ENCODE assay signal across 1 cellular context in genomic region chr7:92447239-92448184, GRCh38.
A peak's percentile ranks its signal among the peaks of the same experiment; 100 is the strongest.
TF ChIP-seq lines count a peak whose summit lies in the region.

Gene GATAD1 (plus strand): TSS chr7:92447482. CDS start chr7:92447730, 248 bp downstream.

TF ChIP-seq in K562, 482 proteins besides CTCF, POLR2A, EP300 and RAD21 (continued from another document and continues in another):
- TF ChIP-seq GTF3C2 (IDR thresholded peaks at IDR 0.05; ENCODE audit: borderline replicate concordance, extremely low read depth, insufficient read length) (no peak), FOXK1 (CRISPR knock-in tag; IDR thresholded peaks at IDR 0.05; ENCODE audit: borderline replicate concordance) (peak; percentile 38; the same call in 1 of the 2 replicates), JUND (IDR thresholded peaks at IDR 0.05; ENCODE audit: borderline replicate concordance, low read depth, low read length) (peak; percentile 59; the same call in 1 of the 2 replicates), JUND (tag; IDR thresholded peaks at IDR 0.05; ENCODE audit: borderline replicate concordance, low read depth, low read length) (no peak; the same call in 2 of the 3 replicates), ZNF561 (CRISPR knock-in tag; conservative IDR thresholded peaks at IDR 0.05) (no peak), MED1 (CRISPR knock-in tag; IDR thresholded peaks at IDR 0.05; ENCODE audit: borderline replicate concordance) (no peak), ID3 (CRISPR knock-in tag; IDR thresholded peaks at IDR 0.05) (no peak), ID3 (tag; IDR thresholded peaks at IDR 0.05) (0 out of 2 replicates have a peak, but pooled peaks have one; percentile 35), NFIC (IDR thresholded peaks at IDR 0.05) (peak; percentile 50), TCF7 (IDR thresholded peaks at IDR 0.05; ENCODE audit: borderline replicate concordance) (peak; percentile 46; the same call in 1 of the 2 replicates), ZBTB17 (CRISPR knock-in tag; IDR thresholded peaks at IDR 0.05) (peak; percentile 75), SRF (CRISPR knock-in tag; IDR thresholded peaks at IDR 0.05) (no peak), MIER1 (IDR thresholded peaks at IDR 0.05; ENCODE audit: low read depth) (no peak), NR1H2 (CRISPR knock-in tag; IDR thresholded peaks at IDR 0.05) (no peak), SNRNP70 (optimal IDR thresholded peaks at IDR 0.05; ENCODE audit: low read depth, low read length) (no peak), SP1 (CRISPR knock-in tag; IDR thresholded peaks at IDR 0.05) (no peak; the same call in none of the 2 replicates), HMGN3 (IDR thresholded peaks at IDR 0.05; ENCODE audit: borderline replicate concordance, extremely low read depth, insufficient read length, low read depth, low read length) (peak; percentile 76), DIDO1 (tag; IDR thresholded peaks at IDR 0.05; ENCODE audit: low read depth) (peak; percentile 21; the same call in 1 of the 2 replicates), HLTF (IDR thresholded peaks at IDR 0.05) (peak; percentile 56; the same call in 1 of the 2 replicates), RBBP5 (IDR thresholded peaks at IDR 0.05; ENCODE audit: borderline replicate concordance, insufficient read depth, low read length, poor library complexity, severe bottlenecking) (peak; percentile 92), STAT5A (IDR thresholded peaks at IDR 0.05; ENCODE audit: borderline replicate concordance, low read length) (peak; percentile 16; the same call in 1 of the 2 replicates), GATA2 (CRISPR knock-in tag; IDR thresholded peaks at IDR 0.05) (no peak), MTA3 (IDR thresholded peaks at IDR 0.05; ENCODE audit: borderline replicate concordance) (peak; percentile 75), CBFA2T3 (IDR thresholded peaks at IDR 0.05) (no peak; the same call in 1 of the 2 replicates), SPI1 (IDR thresholded peaks at IDR 0.05; ENCODE audit: borderline replicate concordance, low read depth, low read length) (peak; percentile 75; the same call in 1 of the 2 replicates), TGIF2 (CRISPR knock-in tag; IDR thresholded peaks at IDR 0.05) (0 out of 2 replicates have a peak, but pooled peaks have one; percentile 40), HOXB6 (CRISPR knock-in tag; IDR thresholded peaks at IDR 0.05; ENCODE audit: borderline replicate concordance) (no peak), E4F1 (CRISPR knock-in tag; IDR thresholded peaks at IDR 0.05; ENCODE audit: borderline replicate concordance) (peak; percentile 36; the same call in 1 of the 2 replicates), SRSF9 (IDR thresholded peaks at IDR 0.05; ENCODE audit: borderline replicate concordance, low read depth, low read length) (no peak), SNIP1 (IDR thresholded peaks at IDR 0.05; ENCODE audit: low read depth) (no peak)
- TF ChIP-seq, protein P1, sequence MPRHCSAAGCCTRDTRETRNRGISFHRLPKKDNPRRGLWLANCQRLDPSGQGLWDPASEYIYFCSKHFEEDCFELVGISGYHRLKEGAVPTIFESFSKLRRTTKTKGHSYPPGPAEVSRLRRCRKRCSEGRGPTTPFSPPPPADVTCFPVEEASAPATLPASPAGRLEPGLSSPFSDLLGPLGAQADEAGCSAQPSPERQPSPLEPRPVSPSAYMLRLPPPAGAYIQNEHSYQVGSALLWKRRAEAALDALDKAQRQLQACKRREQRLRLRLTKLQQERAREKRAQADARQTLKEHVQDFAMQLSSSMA (CRISPR knock-in tag; IDR thresholded peaks at IDR 0.05), result peak; percentile 72; the same call in 1 of the 2 replicates
- TF ChIP-seq, protein P2, sequence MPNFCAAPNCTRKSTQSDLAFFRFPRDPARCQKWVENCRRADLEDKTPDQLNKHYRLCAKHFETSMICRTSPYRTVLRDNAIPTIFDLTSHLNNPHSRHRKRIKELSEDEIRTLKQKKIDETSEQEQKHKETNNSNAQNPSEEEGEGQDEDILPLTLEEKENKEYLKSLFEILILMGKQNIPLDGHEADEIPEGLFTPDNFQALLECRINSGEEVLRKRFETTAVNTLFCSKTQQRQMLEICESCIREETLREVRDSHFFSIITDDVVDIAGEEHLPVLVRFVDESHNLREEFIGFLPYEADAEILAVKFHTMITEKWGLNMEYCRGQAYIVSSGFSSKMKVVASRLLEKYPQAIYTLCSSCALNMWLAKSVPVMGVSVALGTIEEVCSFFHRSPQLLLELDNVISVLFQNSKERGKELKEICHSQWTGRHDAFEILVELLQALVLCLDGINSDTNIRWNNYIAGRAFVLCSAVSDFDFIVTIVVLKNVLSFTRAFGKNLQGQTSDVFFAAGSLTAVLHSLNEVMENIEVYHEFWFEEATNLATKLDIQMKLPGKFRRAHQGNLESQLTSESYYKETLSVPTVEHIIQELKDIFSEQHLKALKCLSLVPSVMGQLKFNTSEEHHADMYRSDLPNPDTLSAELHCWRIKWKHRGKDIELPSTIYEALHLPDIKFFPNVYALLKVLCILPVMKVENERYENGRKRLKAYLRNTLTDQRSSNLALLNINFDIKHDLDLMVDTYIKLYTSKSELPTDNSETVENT (CRISPR knock-in tag; IDR thresholded peaks at IDR 0.05), result peak; percentile 88; the same call in 1 of the 2 replicates
- TF ChIP-seq, protein P3, sequence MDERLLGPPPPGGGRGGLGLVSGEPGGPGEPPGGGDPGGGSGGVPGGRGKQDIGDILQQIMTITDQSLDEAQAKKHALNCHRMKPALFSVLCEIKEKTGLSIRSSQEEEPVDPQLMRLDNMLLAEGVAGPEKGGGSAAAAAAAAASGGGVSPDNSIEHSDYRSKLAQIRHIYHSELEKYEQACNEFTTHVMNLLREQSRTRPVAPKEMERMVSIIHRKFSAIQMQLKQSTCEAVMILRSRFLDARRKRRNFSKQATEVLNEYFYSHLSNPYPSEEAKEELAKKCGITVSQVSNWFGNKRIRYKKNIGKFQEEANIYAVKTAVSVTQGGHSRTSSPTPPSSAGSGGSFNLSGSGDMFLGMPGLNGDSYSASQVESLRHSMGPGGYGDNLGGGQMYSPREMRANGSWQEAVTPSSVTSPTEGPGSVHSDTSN (CRISPR knock-in tag; IDR thresholded peaks at IDR 0.05; ENCODE audit: low read depth), result no peak
- TF ChIP-seq, protein P3 (tag; conservative IDR thresholded peaks at IDR 0.05; ENCODE audit: low read depth), result no peak
- TF ChIP-seq, protein P4, sequence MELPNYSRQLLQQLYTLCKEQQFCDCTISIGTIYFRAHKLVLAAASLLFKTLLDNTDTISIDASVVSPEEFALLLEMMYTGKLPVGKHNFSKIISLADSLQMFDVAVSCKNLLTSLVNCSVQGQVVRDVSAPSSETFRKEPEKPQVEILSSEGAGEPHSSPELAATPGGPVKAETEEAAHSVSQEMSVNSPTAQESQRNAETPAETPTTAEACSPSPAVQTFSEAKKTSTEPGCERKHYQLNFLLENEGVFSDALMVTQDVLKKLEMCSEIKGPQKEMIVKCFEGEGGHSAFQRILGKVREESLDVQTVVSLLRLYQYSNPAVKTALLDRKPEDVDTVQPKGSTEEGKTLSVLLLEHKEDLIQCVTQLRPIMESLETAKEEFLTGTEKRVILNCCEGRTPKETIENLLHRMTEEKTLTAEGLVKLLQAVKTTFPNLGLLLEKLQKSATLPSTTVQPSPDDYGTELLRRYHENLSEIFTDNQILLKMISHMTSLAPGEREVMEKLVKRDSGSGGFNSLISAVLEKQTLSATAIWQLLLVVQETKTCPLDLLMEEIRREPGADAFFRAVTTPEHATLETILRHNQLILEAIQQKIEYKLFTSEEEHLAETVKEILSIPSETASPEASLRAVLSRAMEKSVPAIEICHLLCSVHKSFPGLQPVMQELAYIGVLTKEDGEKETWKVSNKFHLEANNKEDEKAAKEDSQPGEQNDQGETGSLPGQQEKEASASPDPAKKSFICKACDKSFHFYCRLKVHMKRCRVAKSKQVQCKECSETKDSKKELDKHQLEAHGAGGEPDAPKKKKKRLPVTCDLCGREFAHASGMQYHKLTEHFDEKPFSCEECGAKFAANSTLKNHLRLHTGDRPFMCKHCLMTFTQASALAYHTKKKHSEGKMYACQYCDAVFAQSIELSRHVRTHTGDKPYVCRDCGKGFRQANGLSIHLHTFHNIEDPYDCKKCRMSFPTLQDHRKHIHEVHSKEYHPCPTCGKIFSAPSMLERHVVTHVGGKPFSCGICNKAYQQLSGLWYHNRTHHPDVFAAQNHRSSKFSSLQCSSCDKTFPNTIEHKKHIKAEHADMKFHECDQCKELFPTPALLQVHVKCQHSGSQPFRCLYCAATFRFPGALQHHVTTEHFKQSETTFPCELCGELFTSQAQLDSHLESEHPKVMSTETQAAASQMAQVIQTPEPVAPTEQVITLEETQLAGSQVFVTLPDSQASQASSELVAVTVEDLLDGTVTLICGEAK (IDR thresholded peaks at IDR 0.05), result peak; percentile 96
- TF ChIP-seq, protein P4 (CRISPR knock-in tag; IDR thresholded peaks at IDR 0.05), result no peak
